In genomic region chr7:145644426-145645154, GRCh38 we compare ENCODE assay signal across 32 cellular contexts.
DNase-seq lines count a peak whose midpoint lies in the region; ATAC-seq and TF ChIP-seq lines count a peak whose summit lies in the region.
"Had no signal": no experiment of that assay in that cellular context is flagged by ENCODE, and none has a peak within 500 bp of the region (broad histone marks: within the 10 kb centered on the region; RNA-seq: fewer than 3 reads in every experiment).

No MANE protein-coding gene starts in this region.

- no peak overlapping the region for H3K4me3 ChIP-seq in heart left ventricle
- H3K4me3 ChIP-seq in hepatocyte: no peak overlapping the region
- no peak overlapping the region for H3K4me3 ChIP-seq in neural progenitor cell
- H3K4me3 ChIP-seq: colonic mucosa, prostate gland, tibial nerve had no signal

- H3F3A ChIP-seq in neural progenitor cell (ENCODE audit: low read depth): no peaks in the 10 kb centered on the region

- no peak overlapping the region for H3K4me3 Mint-ChIP-seq in neural progenitor cell
- H3K4me3 Mint-ChIP-seq: activated T-helper 17 cell treated with anti-CD3 and anti-CD28 coated beads, Interleukin-2, amount 50 U/mL, for 72 hours; CD4-positive, alpha-beta memory T cell; H9; T-helper 2 cell treated with Interferon-gamma antibody and Interleukin-4, amounts not matched to agents 5 μg/mL and 100 μg/mL, for 36 hours had no signal

- DNase-seq in Right ventricle myocardium inferior (ENCODE audit: missing footprints) (peak; percentile 13), heart left ventricle (no peak), T1000 (lab: John Stamatoyannopoulos, UW) (peak; percentile 70), glomerular visceral epithelial cell (ENCODE audit: extremely low spot score) (peak; percentile 2), middle frontal gyrus (ENCODE audit: extremely low spot score, low spot score) (no peak), activated gamma-delta T cell (lab: John Stamatoyannopoulos, UW) (no peak), hepatocyte (ENCODE audit: low spot score) (no peak), neural progenitor cell (ENCODE audit: low spot score) (no peak)
- DNase-seq: activated CD4-positive, alpha-beta T cell treated with anti-CD3 and anti-CD28 coated beads for 4 hours; activated naive CD4-positive, alpha-beta T cell treated with anti-CD3 and anti-CD28 coated beads, Interleukin-2, amount 50 U/mL, for 16 hours; amniotic stem cell; CD4-positive, alpha-beta memory T cell; colonic mucosa; effector CD4-positive, alpha-beta T cell; glutamatergic neuron; H9; KBM-7; left ventricle myocardium superior; MM.1S; NCI-H1105 treated with DMSO at 0.1 percent for 48 hours; NCI-H187 treated with DMSO at 0.1 percent for 48 hours; NCI-H345; NCI-H69; nucleus accumbens; SHP77 treated with DMSO at 0.1 percent for 48 hours; stimulated activated CD4-positive, alpha-beta T cell treated with anti-CD3 and anti-CD28 coated beads, Interleukin-4, amount 100 ng/mL, for 1 hour had no signal

- H4K20me1 ChIP-seq in hepatocyte (ENCODE audit: insufficient read depth, poor library complexity, severe bottlenecking) (no peaks in the 10 kb centered on the region), neural progenitor cell (ENCODE audit: low read depth) (no peaks in the 10 kb centered on the region)

- H3K9me3 Mint-ChIP-seq in neural progenitor cell: no peaks in the 10 kb centered on the region

- TF ChIP-seq CTCF in heart left ventricle (IDR thresholded peaks at IDR 0.05) (no peak), hepatocyte (IDR thresholded peaks at IDR 0.05; ENCODE audit: poor library complexity) (no peak), neural progenitor cell (IDR thresholded peaks at IDR 0.05) (no peak)

- H3K9me3 ChIP-seq in heart left ventricle (peaks cover 0 to 33% (median 5%) of the 10 kb centered on the region in 12 donors), hepatocyte (ENCODE audit: low read depth) (no peaks in the 10 kb centered on the region), neural progenitor cell (ENCODE audit: low read depth) (no peaks in the 10 kb centered on the region)
- H3K9me3 ChIP-seq: colonic mucosa, prostate gland had no signal

- ATAC-seq in Right ventricle myocardium inferior (no peak), heart left ventricle (no peak)
- ATAC-seq: activated T-helper 17 cell treated with anti-CD3 and anti-CD28 coated beads, Interleukin-2, amount 50 U/mL, for 72 hours; left ventricle myocardium superior; sciatic nerve had no signal

- intact Hi-C loops in Right ventricle myocardium inferior (cut with DNase I) (no loop called here), heart left ventricle (cut with DNase I) (no loop called here)

- H2AFZ ChIP-seq in hepatocyte (no peak overlapping the region), neural progenitor cell (replicated peaks) (no peak overlapping the region)

- TF ChIP-seq POLR2A in heart left ventricle (IDR thresholded peaks at IDR 0.05): no peak

- H3K4me2 ChIP-seq in hepatocyte (no peak overlapping the region), neural progenitor cell (no peak overlapping the region)

- H3K9ac ChIP-seq in neural progenitor cell: no peak overlapping the region

- WGBS in heart left ventricle, 4 donors: 80 to 87% (median 84%) methylated on average over 9 of the region's 9 CpGs
- WGBS in hepatocyte (ENCODE audit: low lambda C conversion rate, missing lambda C conversion rate): 81% methylated on average over 9 of the region's 9 CpGs

- H3K79me2 ChIP-seq in hepatocyte: no peaks in the 10 kb centered on the region
- H3K79me2 ChIP-seq in neural progenitor cell (ENCODE audit: low read depth): no peaks in the 10 kb centered on the region

- no peaks in the 10 kb centered on the region for H3K4me1 Mint-ChIP-seq in neural progenitor cell
- H3K4me1 Mint-ChIP-seq: activated T-helper 17 cell treated with anti-CD3 and anti-CD28 coated beads, Interleukin-2, amount 50 U/mL, for 72 hours; CD4-positive, alpha-beta memory T cell had no signal

- H3K27me3 ChIP-seq in heart left ventricle (no peaks in the 10 kb centered on the region), hepatocyte (no peaks in the 10 kb centered on the region), neural progenitor cell (no peaks in the 10 kb centered on the region)
- H3K27me3 ChIP-seq: colonic mucosa, tibial nerve had no signal

- H3K36me3 Mint-ChIP-seq in neural progenitor cell: no peaks in the 10 kb centered on the region
- H3K36me3 Mint-ChIP-seq: CD4-positive, alpha-beta memory T cell had no signal

- H3K9me2 ChIP-seq in hepatocyte (replicated peaks; ENCODE audit: insufficient read depth): no peaks in the 10 kb centered on the region

- H3K27ac ChIP-seq in heart left ventricle (no peak overlapping the region), hepatocyte (no peak overlapping the region), neural progenitor cell (no peak overlapping the region)
- H3K27ac ChIP-seq: colonic mucosa, prostate gland, tibial nerve, VCaP had no signal

- H3K4me1 ChIP-seq in heart left ventricle (no peaks in the 10 kb centered on the region), hepatocyte (ENCODE audit: insufficient read depth) (no peaks in the 10 kb centered on the region), neural progenitor cell (no peaks in the 10 kb centered on the region)
- H3K4me1 ChIP-seq: colonic mucosa, prostate gland, tibial nerve had no signal

- H3K36me3 ChIP-seq in heart left ventricle: no peaks in the 10 kb centered on the region
- no peaks in the 10 kb centered on the region for H3K36me3 ChIP-seq in hepatocyte (replicated peaks; ENCODE audit: insufficient read depth, low read depth)
- H3K36me3 ChIP-seq in neural progenitor cell: no peaks in the 10 kb centered on the region
- H3K36me3 ChIP-seq: colonic mucosa, prostate gland, tibial nerve had no signal

- no peak overlapping the region for H3K27ac Mint-ChIP-seq in neural progenitor cell
- H3K27ac Mint-ChIP-seq: activated T-helper 17 cell treated with anti-CD3 and anti-CD28 coated beads, Interleukin-2, amount 50 U/mL, for 72 hours; CD4-positive, alpha-beta memory T cell; H9; T-helper 2 cell treated with Interferon-gamma antibody and Interleukin-4, amounts not matched to agents 5 μg/mL and 100 μg/mL, for 36 hours had no signal

- no peaks in the 10 kb centered on the region for H3K27me3 Mint-ChIP-seq in neural progenitor cell (ENCODE audit: insufficient read depth, low read depth)
- H3K27me3 Mint-ChIP-seq: activated T-helper 17 cell treated with anti-CD3 and anti-CD28 coated beads, Interleukin-2, amount 50 U/mL, for 72 hours; CD4-positive, alpha-beta memory T cell had no signal

Comparison
In these comparisons a context has a peak if more than half of its experiments do, and no peak if none do; other contexts are left out.
1. DNase-seq: peak in Right ventricle myocardium inferior (single experiment), T1000 (single experiment) and glomerular visceral epithelial cell (single experiment); none in heart left ventricle (0 of 5), middle frontal gyrus (single experiment), activated gamma-delta T cell (single experiment), hepatocyte (single experiment) and neural progenitor cell (single experiment).